In genomic region chr15:98684441-98684840, GRCh38 we compare ENCODE assay signal across 12 cellular contexts. TPM values are rescaled to one million over a fixed set of nuclear protein-coding genes. Genes with fewer than 3 reads are reported as not detected.
DNase-seq lines count a peak whose midpoint lies in the region; ATAC-seq, FAIRE-seq and TF ChIP-seq lines count a peak whose summit lies in the region.
"Had no signal": no experiment of that assay in that cellular context is flagged by ENCODE, and none has a peak within 500 bp of the region (broad histone marks: within the 10 kb centered on the region; RNA-seq: fewer than 3 reads in every experiment).

No MANE protein-coding gene starts in this region.

- in situ Hi-C loops in GM13976 (cut with MboI; ENCODE audit: low sequenced_read_pairs, unreplicated experiment) = no loop called here

- intact Hi-C loops in right cardiac atrium (cut with DNase I) = no loop called here
- intact Hi-C loops in CD4-positive, alpha-beta memory T cell (cut with micrococcal nuclease) = no loop called here

- no peak for TF ChIP-seq CTCF in A549 (IDR thresholded peaks at IDR 0.05)
- TF ChIP-seq CTCF in HL-60 (IDR thresholded peaks at IDR 0.05; ENCODE audit: insufficient read depth, low read length) = no peak
- TF ChIP-seq CTCF in VCaP (conservative IDR thresholded peaks at IDR 0.05) = no peak
- no peak for TF ChIP-seq CTCF in GM13976 (IDR thresholded peaks at IDR 0.05; ENCODE audit: borderline replicate concordance, control extremely low read depth, extremely low read depth, insufficient read depth, missing control alignments)

- H3K9me3 ChIP-seq in A549 = no peaks in the 10 kb centered on the region
- no peaks in the 10 kb centered on the region for H3K9me3 ChIP-seq in right cardiac atrium (ENCODE audit: control insufficient read depth, low read length)
- H3K9me3 ChIP-seq in CD4-positive, alpha-beta memory T cell (ENCODE audit: control insufficient read depth in 1 of 2, low read length in 2 of 2) = no peaks in the 10 kb centered on the region

- H3K9me3 Mint-ChIP-seq in CD4-positive, alpha-beta memory T cell = peaks cover 0 to 2% (median 0%) of the 10 kb centered on the region in 8 donors
- H3K9me3 Mint-ChIP-seq: effector memory CD8-positive, alpha-beta T cell had no signal

- 65% methylated on average over 5 of the region's 5 CpGs for WGBS in A549 (ENCODE audit: missing lambda C conversion rate)
- WGBS in right cardiac atrium = 43% methylated on average over 5 of the region's 5 CpGs

- TF ChIP-seq EP300 in A549 (IDR thresholded peaks at IDR 0.05) = no peak

- CTCF ChIA-PET in A549 (lab: Yijun Ruan, JAX) = interaction anchor here (0.6 to 1.7 kb wide), 8 partner anchors 10 to 895 kb away, joined by 3 to 7 read pairs (median 4); no protein-coding TSS in a partner anchor
- CTCF ChIA-PET in CD4-positive, alpha-beta memory T cell (lab: Charles Lee; ENCODE audit: partially characterized antibody) = no interaction called here

- H3K4me3 Mint-ChIP-seq in CD4-positive, alpha-beta memory T cell = no peak overlapping the region
- H3K4me3 Mint-ChIP-seq: effector memory CD8-positive, alpha-beta T cell had no signal

- peaks cover 0 to 5% of the 10 kb centered on the region in 2 donors for H3K27me3 Mint-ChIP-seq in CD4-positive, alpha-beta memory T cell
- H3K27me3 Mint-ChIP-seq: progenitor cell of endocrine pancreas had no signal

- peaks cover 7 to 39% (median 25%) of the 10 kb centered on the region in 4 donors for H3K4me1 Mint-ChIP-seq in CD4-positive, alpha-beta memory T cell

- DNase-seq in A549 (ENCODE audit: low read depth in 1 of 2, low spot score in 1 of 2) (no peak), HL-60 (ENCODE audit: low read depth in 1 of 2, low spot score in 1 of 2) (peak; percentile 25 to 37), right cardiac atrium (no peak), GM12891 (ENCODE audit: insufficient read length, low spot score) (no peak), GM13976 (ENCODE audit: low spot score) (no peak)
- no peak for DNase-seq in CD4-positive, alpha-beta memory T cell
- DNase-seq: effector memory CD8-positive, alpha-beta T cell; NCI-H774 had no signal

- ATAC-seq in A549 (peak in 1 of 2 experiments; percentile 12; a peak in 3 of 6 replicates), right cardiac atrium (peak; percentile 26 to 32), GM18873 (IDR thresholded peaks at IDR 0.05; ENCODE audit: low FRiP score, unreplicated experiment) (no peak)
- ATAC-seq: effector memory CD8-positive, alpha-beta T cell had no signal

- no peak for FAIRE-seq in A549 (lab: Jason Lieb, UNC)
- no peak for FAIRE-seq in GM12891 (lab: Jason Lieb, UNC)

- H3K27ac ChIP-seq in A549 (0 out of 6 replicates have a peak overlapping the region, but pooled peaks of 1 of the 2 experiments have one; percentile 3), HL-60 (replicated peaks) (peak overlapping the region; percentile 77), VCaP (peak overlapping the region; percentile 38), right cardiac atrium (ENCODE audit: low read length) (no peak overlapping the region)
- no peak overlapping the region for H3K27ac ChIP-seq in CD4-positive, alpha-beta memory T cell (ENCODE audit: low read depth, low read length)
- H3K27ac ChIP-seq: WERI-Rb-1 had no signal

- H3K36me3 ChIP-seq in CD4-positive, alpha-beta memory T cell (ENCODE audit: insufficient read depth, low read length) = no peaks in the 10 kb centered on the region
- H3K36me3 ChIP-seq: WERI-Rb-1 had no signal

- no peak for TF ChIP-seq RAD21 in A549 (conservative IDR thresholded peaks at IDR 0.05 in 1 of 2, IDR thresholded peaks at IDR 0.05 in 1 of 2)

- POLR2A ChIA-PET in A549 (lab: Yijun Ruan, JAX) = interaction anchor here (0.6 to 0.7 kb wide), 2 partner anchors 70 to 113 kb away, joined by 3 to 4 read pairs; no protein-coding TSS in a partner anchor
- POLR2A ChIA-PET in CD4-positive, alpha-beta memory T cell (lab: Charles Lee; ENCODE audit: partially characterized antibody) = no interaction called here

- no peaks in the 10 kb centered on the region for H3K36me3 Mint-ChIP-seq in CD4-positive, alpha-beta memory T cell

- H3K4me3 ChIP-seq in A549 (no peak overlapping the region), HL-60 (replicated peaks; ENCODE audit: insufficient read depth, low read length) (no peak overlapping the region), right cardiac atrium (ENCODE audit: low read length) (no peak overlapping the region)
- H3K4me3 ChIP-seq in CD4-positive, alpha-beta memory T cell (ENCODE audit: low read length in 2 of 2) = no peak overlapping the region

- H3K4me2 ChIP-seq in A549 = peak overlapping the region; percentile 49

- TF ChIP-seq POLR2A in A549 (IDR thresholded peaks at IDR 0.05; ENCODE audit: low read length) = no peak
- no peak for TF ChIP-seq POLR2A in GM12891 (IDR thresholded peaks at IDR 0.05; ENCODE audit: low read depth, low read length)

- peaks cover 90% of the 10 kb centered on the region for H3K4me1 ChIP-seq in A549
- H3K4me1 ChIP-seq in right cardiac atrium (ENCODE audit: control insufficient read depth, insufficient read depth, low read length) = peaks cover 30% of the 10 kb centered on the region
- no peaks in the 10 kb centered on the region for H3K4me1 ChIP-seq in CD4-positive, alpha-beta memory T cell (ENCODE audit: insufficient read depth, low read length)

- H3K27me3 ChIP-seq in HL-60 (ENCODE audit: insufficient read depth, poor library complexity, severe bottlenecking) (no peaks in the 10 kb centered on the region), right cardiac atrium (ENCODE audit: control insufficient read depth, insufficient read depth) (no peaks in the 10 kb centered on the region)
- no peaks in the 10 kb centered on the region for H3K27me3 ChIP-seq in CD4-positive, alpha-beta memory T cell (ENCODE audit: insufficient read depth, low read length)

- peak overlapping the region in 1 of 7 donors; percentile 34 for H3K27ac Mint-ChIP-seq in CD4-positive, alpha-beta memory T cell
- H3K27ac Mint-ChIP-seq: effector memory CD8-positive, alpha-beta T cell; progenitor cell of endocrine pancreas had no signal

TF ChIP-seq in A549, 52 proteins besides CTCF, POLR2A, EP300 and RAD21:
- TF ChIP-seq HOXB13 (CRISPR knock-in tag; IDR thresholded peaks at IDR 0.05; ENCODE audit: low read depth) = no peak
- peak in 1 of 2 experiments; percentile 43; a peak in 1 of 4 replicates for TF ChIP-seq CEBPB (IDR thresholded peaks at IDR 0.05)

TF ChIP-seq in GM12891, 5 proteins besides CTCF, POLR2A, EP300 and RAD21:
- TF ChIP-seq TAF1 (IDR thresholded peaks at IDR 0.05; ENCODE audit: low read depth, low read length) (no peak), POLR2AphosphoS5 (IDR thresholded peaks at IDR 0.05; ENCODE audit: low read depth, low read length) (no peak), POU2F2 (IDR thresholded peaks at IDR 0.05; ENCODE audit: low read depth, low read length) (no peak), SPI1 (IDR thresholded peaks at IDR 0.05; ENCODE audit: low read depth, low read length) (no peak), PAX5 (IDR thresholded peaks at IDR 0.05; ENCODE audit: insufficient read depth, low read length, severe bottlenecking) (no peak)

RNA-seq across cellular contexts. Expression of gene IGF1R, which starts 36.1 kb away (rescaled TPM):
- polyA plus RNA-seq in A549 (2011; rRNA removed) (69.5 and 117 TPM in 2 replicates), A549 (2017; fragmentation: RNase III; extraction: RNeasy Plus Mini Kit Qiagen cat#74134 plus additional on column Dnase treatment) (38.5 to 48.4 TPM (median 42.6 TPM) in 3 replicates), right cardiac atrium (9.0 TPM)
- polyA plus RNA-seq in A549 (2012; cell fraction: cytosol; rRNA removed) = 53.7 and 64.5 TPM in 2 replicates
- polyA plus RNA-seq in A549 (2012; cell fraction: nucleus; rRNA removed) = 140 and 145 TPM in 2 replicates
- polyA minus RNA-seq in A549 (2011; rRNA and poly(A)+ RNA removed) = 348 and 449 TPM in 2 replicates
- 10 to 100 TPM; 31.0 to 52.3 (median 39.1) TPM for total RNA-seq in right cardiac atrium
- polyA plus RNA-seq in GM12891 (2012; ENCODE audit: low read depth, missing spikeins) = 0.89 TPM
- total RNA-seq in CD4-positive, alpha-beta memory T cell = 10 to 100 TPM; 47.2 to 49.2 TPM
- 1 to 10 TPM in 1 of 2 donors, under 1 TPM in 1; 0.45 to 3.0 TPM for polyA plus RNA-seq in CD4-positive, alpha-beta memory T cell

Comparison
In these comparisons a context has a peak if more than half of its experiments do, and no peak if none do; other contexts are left out.
1. DNase-seq: peak in HL-60 (2 of 2); none in A549 (0 of 2), right cardiac atrium (0 of 3), GM12891 (single experiment), GM13976 (single experiment) and CD4-positive, alpha-beta memory T cell (0 of 5).
2. H3K27ac ChIP-seq: peak in HL-60 (single experiment) and VCaP (single experiment); none in right cardiac atrium (single experiment) and CD4-positive, alpha-beta memory T cell (single experiment).